In the genomic region with DNA sequence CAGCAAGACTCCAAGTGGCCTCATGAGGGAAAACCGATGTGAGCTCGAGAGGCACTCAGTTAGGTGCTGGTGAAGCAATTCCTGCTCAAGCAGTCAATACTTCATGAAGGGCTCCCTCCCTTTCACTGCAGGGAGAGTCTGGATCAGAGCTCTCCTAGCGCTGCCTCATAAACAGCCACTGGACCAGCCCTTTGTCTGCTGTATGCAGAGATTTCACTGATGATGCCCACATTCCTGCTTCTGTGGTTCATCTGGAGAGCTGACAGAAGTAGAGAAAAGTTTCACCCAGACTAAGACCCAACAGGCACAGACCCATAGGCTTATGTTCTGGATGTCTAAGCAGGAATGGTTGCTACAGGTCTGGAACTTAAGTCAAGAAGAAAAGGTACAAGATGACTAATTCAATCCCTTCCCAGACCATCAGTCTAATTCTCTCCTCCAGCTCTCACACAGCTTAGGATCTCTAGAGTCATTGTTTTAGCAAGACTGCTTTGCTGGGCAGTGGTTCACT, we compare ENCODE assay signal across 16 cellular contexts. TPM values are rescaled to one million over a fixed set of nuclear protein-coding genes. Genes with fewer than 3 reads are reported as not detected.
DNase-seq lines count a peak whose midpoint lies in the region; ATAC-seq and TF ChIP-seq lines count a peak whose summit lies in the region.
"Had no signal": no experiment of that assay in that cellular context is flagged by ENCODE, and none has a peak within 500 bp of the region (broad histone marks: within the 10 kb centered on the region; RNA-seq: fewer than 3 reads in every experiment).

No MANE protein-coding gene starts in this region.

- CTCF ChIA-PET in T-cell (lab: Charles Lee) (no interaction called here), WTC11 (lab: Charles Lee) (interaction anchor here (0.6 to 1.2 kb wide), 2 partner anchors 31 to 627 kb away, joined by 3 read pairs; no protein-coding TSS in a partner anchor)

- H3K27me3 Mint-ChIP-seq in activated CD4-positive, alpha-beta T cell treated with anti-CD3 and anti-CD28 coated beads, Interleukin-2, amount 10 ng/mL, durations not matched to agents 24 days and 14 days, result no peaks in the 10 kb centered on the region
- H3K27me3 Mint-ChIP-seq in T-cell, result no peaks in the 10 kb centered on the region
- peaks cover under 1% of the 10 kb centered on the region for H3K27me3 Mint-ChIP-seq in WTC11 (ENCODE audit: low read depth)

- H3K27me3 ChIP-seq in effector memory CD4-positive, alpha-beta T cell (replicated peaks; ENCODE audit: control insufficient read depth, insufficient read depth, low read length, poor library complexity, severe bottlenecking), result no peaks in the 10 kb centered on the region
- H3K27me3 ChIP-seq: esophagus muscularis mucosa had no signal

- peak overlapping the region; percentile 90 for H3K27ac Mint-ChIP-seq in activated CD4-positive, alpha-beta T cell treated with anti-CD3 and anti-CD28 coated beads, Interleukin-2, amount 10 ng/mL, durations not matched to agents 24 days and 14 days
- H3K27ac Mint-ChIP-seq in T-cell (peak overlapping the region; percentile 98 to 100), WTC11 (no peak overlapping the region)

- no peak for TF ChIP-seq CTCF in GM13976 (IDR thresholded peaks at IDR 0.05; ENCODE audit: borderline replicate concordance, control extremely low read depth, extremely low read depth, insufficient read depth, missing control alignments)
- no peak for TF ChIP-seq CTCF in WTC11 (IDR thresholded peaks at IDR 0.05)

- peaks cover 56% of the 10 kb centered on the region for H3K36me3 ChIP-seq in effector memory CD4-positive, alpha-beta T cell (ENCODE audit: control insufficient read depth, insufficient read depth, low read length)

- peak overlapping the region; percentile 95 for H3K4me3 Mint-ChIP-seq in activated CD4-positive, alpha-beta T cell treated with anti-CD3 and anti-CD28 coated beads, Interleukin-2, amount 10 ng/mL, durations not matched to agents 24 days and 14 days
- peak overlapping the region; percentile 89 to 98 (median 97) for H3K4me3 Mint-ChIP-seq in T-cell
- H3K4me3 Mint-ChIP-seq in WTC11, result no peak overlapping the region

- H3K9me3 ChIP-seq in effector memory CD4-positive, alpha-beta T cell (ENCODE audit: control insufficient read depth, low read length), result no peaks in the 10 kb centered on the region
- H3K9me3 ChIP-seq: esophagus muscularis mucosa had no signal

- no peaks in the 10 kb centered on the region for H3K9me3 Mint-ChIP-seq in activated CD4-positive, alpha-beta T cell treated with anti-CD3 and anti-CD28 coated beads, Interleukin-2, amount 10 ng/mL, durations not matched to agents 24 days and 14 days
- H3K9me3 Mint-ChIP-seq in T-cell (no peaks in the 10 kb centered on the region), WTC11 (no peaks in the 10 kb centered on the region)

- H3K4me1 Mint-ChIP-seq in activated CD4-positive, alpha-beta T cell treated with anti-CD3 and anti-CD28 coated beads, Interleukin-2, amount 10 ng/mL, durations not matched to agents 24 days and 14 days, result peaks cover 73% of the 10 kb centered on the region
- H3K4me1 Mint-ChIP-seq in T-cell (peaks cover 72 to 82% (median 80%) of the 10 kb centered on the region in 3 donors), WTC11 (peaks cover 27% of the 10 kb centered on the region)

- H3K27ac ChIP-seq in effector memory CD4-positive, alpha-beta T cell (ENCODE audit: insufficient read depth, low read length, poor library complexity, severe bottlenecking), result peak overlapping the region; percentile 92
- peak overlapping the region in 11 of 21 experiments; percentile 3 to 96 (median 82) for H3K27ac ChIP-seq in skin epidermis
- H3K27ac ChIP-seq: esophagus muscularis mucosa had no signal

- no peak for DNase-seq in activated CD4-positive, alpha-beta T cell treated with anti-CD3 and anti-CD28 coated beads, Interleukin-2, amount 10 ng/mL, durations not matched to agents 24 days and 14 days
- no peak for DNase-seq in activated CD4-positive, alpha-beta T cell treated with anti-CD3 and anti-CD28 coated beads, Interleukin-2, amount 50 U/mL, for 1 hour
- DNase-seq in T-cell (no peak), GM13976 (ENCODE audit: low spot score) (no peak), WTC11 (ENCODE audit: low spot score) (no peak), NCI-H2107 treated with DMSO at 0.1 percent for 48 hours (lab: John Stamatoyannopoulos, UW; ENCODE audit: unreplicated experiment) (no peak)
- no peak for DNase-seq in effector memory CD4-positive, alpha-beta T cell
- DNase-seq: DMS79 treated with DMSO at 0.1 percent for 48 hours, Kasumi-1, OCI-M1, right cardiac atrium, trophoblast cell had no signal

- intact Hi-C loops in activated CD4-positive, alpha-beta T cell treated with anti-CD3 and anti-CD28 coated beads, Interleukin-2, amount 10 ng/mL, durations not matched to agents 24 days and 14 days (cut with micrococcal nuclease), result no loop called here

- POLR2A ChIA-PET in T-cell (lab: Charles Lee) (interaction anchor here (0.6 to 4.8 kb wide), 8 partner anchors 11 to 26 kb away, joined by 3 to 44 read pairs (median 4); no protein-coding TSS in a partner anchor), WTC11 (lab: Charles Lee) (no interaction called here)

- peaks cover 82% of the 10 kb centered on the region for H3K4me1 ChIP-seq in effector memory CD4-positive, alpha-beta T cell (ENCODE audit: control insufficient read depth, insufficient read depth, low read length, poor library complexity, severe bottlenecking)

- in situ Hi-C loops in GM13976 (cut with MboI; ENCODE audit: low sequenced_read_pairs, unreplicated experiment), result no loop called here

- ATAC-seq in T-cell (replicated peaks in 1 of 4) (no peak), WTC11 (no peak)
- ATAC-seq: right cardiac atrium had no signal

- H3K4me3 ChIP-seq in effector memory CD4-positive, alpha-beta T cell (ENCODE audit: insufficient read depth, low read depth, low read length, poor library complexity, severe bottlenecking), result peak overlapping the region; percentile 71
- peak overlapping the region in 1 of 7 experiments; percentile 0 for H3K4me3 ChIP-seq in skin epidermis
- H3K4me3 ChIP-seq: esophagus muscularis mucosa had no signal

- H3K36me3 Mint-ChIP-seq in activated CD4-positive, alpha-beta T cell treated with anti-CD3 and anti-CD28 coated beads, Interleukin-2, amount 10 ng/mL, durations not matched to agents 24 days and 14 days (ENCODE audit: low read depth), result peaks cover 86% of the 10 kb centered on the region
- H3K36me3 Mint-ChIP-seq in T-cell (peaks cover 76% of the 10 kb centered on the region), WTC11 (peaks cover 67% of the 10 kb centered on the region)

TF ChIP-seq in WTC11, 78 proteins besides CTCF, POLR2A, EP300 and RAD21 (continues in another document):
- TF ChIP-seq, protein P1, sequence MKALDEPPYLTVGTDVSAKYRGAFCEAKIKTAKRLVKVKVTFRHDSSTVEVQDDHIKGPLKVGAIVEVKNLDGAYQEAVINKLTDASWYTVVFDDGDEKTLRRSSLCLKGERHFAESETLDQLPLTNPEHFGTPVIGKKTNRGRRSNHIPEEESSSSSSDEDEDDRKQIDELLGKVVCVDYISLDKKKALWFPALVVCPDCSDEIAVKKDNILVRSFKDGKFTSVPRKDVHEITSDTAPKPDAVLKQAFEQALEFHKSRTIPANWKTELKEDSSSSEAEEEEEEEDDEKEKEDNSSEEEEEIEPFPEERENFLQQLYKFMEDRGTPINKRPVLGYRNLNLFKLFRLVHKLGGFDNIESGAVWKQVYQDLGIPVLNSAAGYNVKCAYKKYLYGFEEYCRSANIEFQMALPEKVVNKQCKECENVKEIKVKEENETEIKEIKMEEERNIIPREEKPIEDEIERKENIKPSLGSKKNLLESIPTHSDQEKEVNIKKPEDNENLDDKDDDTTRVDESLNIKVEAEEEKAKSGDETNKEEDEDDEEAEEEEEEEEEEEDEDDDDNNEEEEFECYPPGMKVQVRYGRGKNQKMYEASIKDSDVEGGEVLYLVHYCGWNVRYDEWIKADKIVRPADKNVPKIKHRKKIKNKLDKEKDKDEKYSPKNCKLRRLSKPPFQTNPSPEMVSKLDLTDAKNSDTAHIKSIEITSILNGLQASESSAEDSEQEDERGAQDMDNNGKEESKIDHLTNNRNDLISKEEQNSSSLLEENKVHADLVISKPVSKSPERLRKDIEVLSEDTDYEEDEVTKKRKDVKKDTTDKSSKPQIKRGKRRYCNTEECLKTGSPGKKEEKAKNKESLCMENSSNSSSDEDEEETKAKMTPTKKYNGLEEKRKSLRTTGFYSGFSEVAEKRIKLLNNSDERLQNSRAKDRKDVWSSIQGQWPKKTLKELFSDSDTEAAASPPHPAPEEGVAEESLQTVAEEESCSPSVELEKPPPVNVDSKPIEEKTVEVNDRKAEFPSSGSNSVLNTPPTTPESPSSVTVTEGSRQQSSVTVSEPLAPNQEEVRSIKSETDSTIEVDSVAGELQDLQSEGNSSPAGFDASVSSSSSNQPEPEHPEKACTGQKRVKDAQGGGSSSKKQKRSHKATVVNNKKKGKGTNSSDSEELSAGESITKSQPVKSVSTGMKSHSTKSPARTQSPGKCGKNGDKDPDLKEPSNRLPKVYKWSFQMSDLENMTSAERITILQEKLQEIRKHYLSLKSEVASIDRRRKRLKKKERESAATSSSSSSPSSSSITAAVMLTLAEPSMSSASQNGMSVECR (CRISPR knock-in tag; IDR thresholded peaks at IDR 0.05; ENCODE audit: borderline replicate concordance), result no peak
- no peak for TF ChIP-seq TCF7 (CRISPR knock-in tag; IDR thresholded peaks at IDR 0.05; ENCODE audit: low read depth)
- TF ChIP-seq, protein P2, sequence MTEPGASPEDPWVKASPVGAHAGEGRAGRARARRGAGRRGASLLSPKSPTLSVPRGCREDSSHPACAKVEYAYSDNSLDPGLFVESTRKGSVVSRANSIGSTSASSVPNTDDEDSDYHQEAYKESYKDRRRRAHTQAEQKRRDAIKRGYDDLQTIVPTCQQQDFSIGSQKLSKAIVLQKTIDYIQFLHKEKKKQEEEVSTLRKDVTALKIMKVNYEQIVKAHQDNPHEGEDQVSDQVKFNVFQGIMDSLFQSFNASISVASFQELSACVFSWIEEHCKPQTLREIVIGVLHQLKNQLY (CRISPR knock-in tag; IDR thresholded peaks at IDR 0.05), result no peak

RNA-seq across cellular contexts. Expression of a gene that starts 4.0 kb away (rescaled TPM):
- 447 and 452 TPM in 2 replicates for total RNA-seq in activated CD4-positive, alpha-beta T cell treated with anti-CD3 and anti-CD28 coated beads, Interleukin-2, amount 10 ng/mL, durations not matched to agents 24 days and 14 days
- total RNA-seq in T-cell, result 100 to 1,000 TPM; 241 to 754 (median 311) TPM
- 54.0 to 66.8 TPM (median 64.2 TPM) in 3 replicates for total RNA-seq in WTC11 (2021)

RNA-seq across cellular contexts. Expression of a gene that starts 27.8 kb away (rescaled TPM):
- total RNA-seq in activated CD4-positive, alpha-beta T cell treated with anti-CD3 and anti-CD28 coated beads, Interleukin-2, amount 10 ng/mL, durations not matched to agents 24 days and 14 days, result 0.26 and 1.0 TPM in 2 replicates
- under 1 TPM in 3 of 5 donors, not detected in 2; 0.19 to 0.96 (median 0.30) TPM for total RNA-seq in T-cell
- 0.18 to 0.24 TPM (median 0.21 TPM) in 3 replicates for total RNA-seq in WTC11 (2021)
- total RNA-seq: A172, esophagus muscularis mucosa, mononuclear cell had no signal

RNA-seq across cellular contexts. Expression of a gene that starts 30.3 kb away (rescaled TPM):
- 2.9 and 3.6 TPM in 2 replicates for total RNA-seq in activated CD4-positive, alpha-beta T cell treated with anti-CD3 and anti-CD28 coated beads, Interleukin-2, amount 10 ng/mL, durations not matched to agents 24 days and 14 days
- 1 to 10 TPM; 5.7 to 6.8 (median 6.5) TPM for total RNA-seq in T-cell
- 0.50 to 0.73 TPM (median 0.55 TPM) in 3 replicates for total RNA-seq in WTC11 (2021)
